In the genomic region with DNA sequence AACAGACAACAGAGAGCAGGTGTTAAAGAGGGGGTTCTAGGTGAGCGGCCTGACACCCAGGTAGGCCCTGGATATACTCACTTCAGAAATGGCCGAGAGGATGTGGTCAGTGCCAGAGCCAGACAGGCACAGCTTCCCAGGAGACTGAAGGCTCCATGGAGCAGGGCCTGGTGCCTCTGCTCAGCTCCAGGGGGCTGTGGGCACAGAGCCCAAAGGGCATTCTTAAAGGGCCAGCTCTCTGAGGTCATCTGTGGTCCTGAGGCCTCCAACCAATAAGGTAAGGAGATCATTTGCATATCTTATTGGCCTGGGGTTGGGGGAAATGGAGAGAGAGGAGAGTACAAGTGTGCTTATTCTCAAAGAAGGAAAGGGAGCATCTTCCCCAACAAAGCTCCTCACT, we compare ENCODE assay signal across 2 cellular contexts.
TF ChIP-seq lines count a peak whose summit lies in the region.

No MANE protein-coding gene starts in this region.

TF ChIP-seq in Ishikawa, 13 proteins besides CTCF, POLR2A, EP300 and RAD21:
- TF ChIP-seq TEAD4 (IDR thresholded peaks at IDR 0.05): peak; percentile 50; the same call in 1 of the 2 replicates
- TF ChIP-seq NFIC (IDR thresholded peaks at IDR 0.05): peak; percentile 82
- no peak for TF ChIP-seq TCF12 (IDR thresholded peaks at IDR 0.05; ENCODE audit: low read depth)

TF ChIP-seq in K562, 482 proteins besides CTCF, POLR2A, EP300 and RAD21:
- TF ChIP-seq NFIC (IDR thresholded peaks at IDR 0.05): 0 out of 2 replicates have a peak, but pooled peaks have one; percentile 7
- TF ChIP-seq, protein P1, sequence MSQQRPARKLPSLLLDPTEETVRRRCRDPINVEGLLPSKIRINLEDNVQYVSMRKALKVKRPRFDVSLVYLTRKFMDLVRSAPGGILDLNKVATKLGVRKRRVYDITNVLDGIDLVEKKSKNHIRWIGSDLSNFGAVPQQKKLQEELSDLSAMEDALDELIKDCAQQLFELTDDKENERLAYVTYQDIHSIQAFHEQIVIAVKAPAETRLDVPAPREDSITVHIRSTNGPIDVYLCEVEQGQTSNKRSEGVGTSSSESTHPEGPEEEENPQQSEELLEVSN (IDR thresholded peaks at IDR 0.05; ENCODE audit: borderline replicate concordance in 1 of 2, extremely low read depth in 1 of 2, insufficient read depth in 1 of 2, insufficient read length in 1 of 2, low read depth in 1 of 2, low read length in 1 of 2, poor library complexity in 1 of 2, severe bottlenecking in 1 of 2): no peak
